Comparison of ENCODE assay signal across 24 cellular contexts in the genomic region with DNA sequence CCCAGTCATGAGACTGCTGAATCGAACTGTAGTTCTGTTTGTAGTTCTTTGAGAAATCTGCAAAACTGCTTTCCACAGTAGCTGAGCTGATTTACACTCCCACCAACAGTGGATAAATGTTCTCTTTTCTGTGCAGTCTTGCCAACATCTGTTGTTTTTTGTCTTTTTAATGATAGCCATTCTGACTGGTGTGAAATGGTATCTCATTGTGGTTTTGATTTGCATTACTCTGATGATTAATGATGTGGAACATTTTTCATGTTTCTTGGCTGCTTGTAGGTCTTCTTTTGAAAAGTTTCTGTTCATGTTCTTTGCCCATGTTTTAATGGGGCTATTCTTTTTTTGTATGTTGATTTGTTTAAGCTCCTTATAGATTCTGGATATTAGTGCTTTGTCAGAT.
DNase-seq lines count a peak whose midpoint lies in the region.
"Had no signal": no experiment of that assay in that cellular context is flagged by ENCODE, and none has a peak within 500 bp of the region (broad histone marks: within the 10 kb centered on the region; RNA-seq: fewer than 3 reads in every experiment).

No MANE protein-coding gene starts in this region.

- H3K36me3 Mint-ChIP-seq in T-helper 2 cell treated with Interferon-gamma antibody and Interleukin-4, amounts not matched to agents 5 μg/mL and 100 μg/mL, for 36 hours (ENCODE audit: low read depth), result no peaks in the 10 kb centered on the region
- H3K36me3 Mint-ChIP-seq: activated CD4-positive, alpha-beta memory T cell treated with anti-CD3 and anti-CD28 coated beads for 36 hours; activated naive CD4-positive, alpha-beta T cell treated with anti-CD3 and anti-CD28 coated beads, Interleukin-2, amount 10 ng/mL, durations not matched to agents 7 days and 5 days; CD4-positive, CD25-positive, alpha-beta regulatory T cell had no signal

- H3K4me3 Mint-ChIP-seq in T-helper 2 cell treated with Interferon-gamma antibody and Interleukin-4, amounts not matched to agents 5 μg/mL and 100 μg/mL, for 36 hours, result no peak overlapping the region
- H3K4me3 Mint-ChIP-seq: activated CD4-positive, alpha-beta memory T cell treated with anti-CD3 and anti-CD28 coated beads for 36 hours; activated naive CD4-positive, alpha-beta T cell treated with anti-CD3 and anti-CD28 coated beads, Interleukin-2, amount 10 ng/mL, durations not matched to agents 7 days and 5 days; CD4-positive, CD25-positive, alpha-beta regulatory T cell; dendritic cell treated with granulocyte-macrophage colony-stimulating factor and Interleukin-4, amounts not matched to agents 40 ng/mL and 50 ng/mL, for 4 days; GM23338; IgD-negative memory B cell had no signal

- no peaks in the 10 kb centered on the region for H3K27me3 Mint-ChIP-seq in T-helper 2 cell treated with Interferon-gamma antibody and Interleukin-4, amounts not matched to agents 5 μg/mL and 100 μg/mL, for 36 hours (ENCODE audit: low read depth)
- H3K27me3 Mint-ChIP-seq: dendritic cell treated with granulocyte-macrophage colony-stimulating factor and Interleukin-4, amounts not matched to agents 40 ng/mL and 50 ng/mL, for 4 days had no signal

- H3K27ac Mint-ChIP-seq in T-helper 2 cell treated with Interferon-gamma antibody and Interleukin-4, amounts not matched to agents 5 μg/mL and 100 μg/mL, for 36 hours, result no peak overlapping the region
- H3K27ac Mint-ChIP-seq: activated CD4-positive, alpha-beta memory T cell treated with anti-CD3 and anti-CD28 coated beads for 36 hours; activated naive CD4-positive, alpha-beta T cell treated with anti-CD3 and anti-CD28 coated beads, Interleukin-2, amount 10 ng/mL, durations not matched to agents 7 days and 5 days; CD4-positive, CD25-positive, alpha-beta regulatory T cell; dendritic cell treated with granulocyte-macrophage colony-stimulating factor and Interleukin-4, amounts not matched to agents 40 ng/mL and 50 ng/mL, for 4 days; GM23338; IgD-negative memory B cell had no signal

- H3K9me3 ChIP-seq in HAP-1, result no peaks in the 10 kb centered on the region
- H3K9me3 ChIP-seq: neutrophil, right lobe of liver had no signal

- H3K4me3 ChIP-seq in HAP-1, result no peak overlapping the region
- H3K4me3 ChIP-seq: GM23338, right lobe of liver had no signal

- H3K4me1 ChIP-seq in HAP-1, result no peaks in the 10 kb centered on the region
- H3K4me1 ChIP-seq: right lobe of liver had no signal

- H3K4me1 Mint-ChIP-seq in T-helper 2 cell treated with Interferon-gamma antibody and Interleukin-4, amounts not matched to agents 5 μg/mL and 100 μg/mL, for 36 hours (ENCODE audit: low read depth), result no peaks in the 10 kb centered on the region
- H3K4me1 Mint-ChIP-seq: activated naive CD4-positive, alpha-beta T cell treated with anti-CD3 and anti-CD28 coated beads, Interleukin-2, amount 10 ng/mL, durations not matched to agents 7 days and 5 days; CD4-positive, CD25-positive, alpha-beta regulatory T cell had no signal

- no peaks in the 10 kb centered on the region; the same call in 1 of the 2 replicates for H3K27me3 ChIP-seq in HAP-1 (ENCODE audit: low read depth)
- H3K27me3 ChIP-seq: neutrophil, right lobe of liver had no signal

- DNase-seq in EL (peak; percentile 59), NCI-H1694 (lab: John Stamatoyannopoulos, UW) (peak; percentile 6), astrocyte of the hippocampus (ENCODE audit: low read depth, low spot score) (peak; percentile 71), myocyte (ENCODE audit: low read depth) (peak; percentile 80), HAP-1 (ENCODE audit: low spot score in 2 of 2) (no peak)
- DNase-seq in T-helper 2 cell treated with Interferon-gamma antibody and Interleukin-4, amounts not matched to agents 5 μg/mL and 100 μg/mL, for 36 hours (ENCODE audit: low spot score), result no peak
- no peak for DNase-seq in activated CD4-positive, alpha-beta T cell treated with anti-CD3 and anti-CD28 coated beads, Interleukin-2, amount 50 U/mL, for 1 hour
- DNase-seq: activated CD4-positive, alpha-beta memory T cell treated with anti-CD3 and anti-CD28 coated beads for 36 hours; activated CD8-positive, alpha-beta memory T cell treated with anti-CD3 and anti-CD28 coated beads, Interleukin-2, amount 50 U/mL, for 48 hours; activated naive CD4-positive, alpha-beta T cell treated with anti-CD3 and anti-CD28 coated beads, Interleukin-2, amount 10 ng/mL, durations not matched to agents 7 days and 5 days; amniotic stem cell; caudate nucleus; CD4-positive, CD25-positive, alpha-beta regulatory T cell; mesenchymal stem cell; NCI-H187; NCI-H2227 treated with DMSO at 0.1 percent for 48 hours; right lobe of liver; SIG-M5; stimulated activated CD4-positive, alpha-beta T cell treated with anti-CD3 and anti-CD28 coated beads, Interleukin-15, amount 100 ng/mL, for 24 hours; stimulated activated naive CD4-positive, alpha-beta T cell had no signal

- no peaks in the 10 kb centered on the region for H3K9me3 Mint-ChIP-seq in T-helper 2 cell treated with Interferon-gamma antibody and Interleukin-4, amounts not matched to agents 5 μg/mL and 100 μg/mL, for 36 hours
- H3K9me3 Mint-ChIP-seq: activated naive CD4-positive, alpha-beta T cell treated with anti-CD3 and anti-CD28 coated beads, Interleukin-2, amount 10 ng/mL, durations not matched to agents 7 days and 5 days had no signal

- in situ Hi-C loops in HAP-1 (cut with MboI; ENCODE audit: low sequenced_read_pairs), result no loop called here

- no peaks in the 10 kb centered on the region for H3K36me3 ChIP-seq in HAP-1 (replicated peaks)
- H3K36me3 ChIP-seq: neutrophil, right lobe of liver had no signal

Comparison
In these comparisons a context has a peak if more than half of its experiments do, and no peak if none do; other contexts are left out.
1. DNase-seq: peak in EL (single experiment), NCI-H1694 (single experiment), astrocyte of the hippocampus (single experiment) and myocyte (single experiment); none in T-helper 2 cell treated with Interferon-gamma antibody and Interleukin-4, amounts not matched to agents 5 μg/mL and 100 μg/mL, for 36 hours (single experiment), HAP-1 (0 of 2) and activated CD4-positive, alpha-beta T cell treated with anti-CD3 and anti-CD28 coated beads, Interleukin-2, amount 50 U/mL, for 1 hour (single experiment).